20 cellular contexts compared by ENCODE assay signal in genomic region chr14:93106541-93107156, GRCh38. TPM values are rescaled to one million over a fixed set of nuclear protein-coding genes. Genes with fewer than 3 reads are reported as not detected.
A peak's percentile ranks its signal among the peaks of the same experiment; 100 is the strongest.
DNase-seq lines count a peak whose midpoint lies in the region; ATAC-seq, FAIRE-seq and TF ChIP-seq lines count a peak whose summit lies in the region.
"Had no signal": no experiment of that assay in that cellular context is flagged by ENCODE, and none has a peak within 500 bp of the region (broad histone marks: within the 10 kb centered on the region; RNA-seq: fewer than 3 reads in every experiment).

No MANE protein-coding gene starts in this region.

- TF ChIP-seq POLR2A in Peyer's patch (IDR thresholded peaks at IDR 0.05) (no peak), HepG2 (IDR thresholded peaks at IDR 0.05; ENCODE audit: insufficient read depth in 1 of 2, low read depth in 2 of 2, low read length in 2 of 2) (no peak)

- WGBS in HepG2 (ENCODE audit: low lambda C conversion rate): 52% methylated on average over 5 of the region's 6 CpGs

- POLR2A ChIA-PET in activated naive CD8-positive, alpha-beta T cell treated with anti-CD3 and anti-CD28 coated beads, Interleukin-2, amount 10 ng/mL, durations not matched to agents 7 days and 5 days (lab: Charles Lee): interaction anchor here (0.8 kb wide), 1 partner anchor 12 kb away, joined by 3 read pairs; no protein-coding TSS in a partner anchor
- POLR2A ChIA-PET in HepG2 (lab: Yijun Ruan, JAX): no interaction called here

- H3K4me3 Mint-ChIP-seq in activated naive CD8-positive, alpha-beta T cell treated with anti-CD3 and anti-CD28 coated beads, Interleukin-2, amount 10 ng/mL, durations not matched to agents 7 days and 5 days: no peak overlapping the region
- no peak overlapping the region for H3K4me3 Mint-ChIP-seq in activated naive CD8-positive, alpha-beta T cell treated with anti-CD3 and anti-CD28 coated beads, Interleukin-2, amount 50 U/mL, for 24 hours
- H3K4me3 Mint-ChIP-seq: HFFc6, neural progenitor cell had no signal

- no peak for ATAC-seq in activated naive CD8-positive, alpha-beta T cell treated with anti-CD3 and anti-CD28 coated beads, Interleukin-2, amount 10 ng/mL, durations not matched to agents 7 days and 5 days (ENCODE audit: low read depth)
- ATAC-seq in activated naive CD8-positive, alpha-beta T cell treated with anti-CD3 and anti-CD28 coated beads, Interleukin-2, amount 50 U/mL, for 24 hours: no peak
- ATAC-seq in HepG2 (peak; percentile 69), GM21737 (IDR thresholded peaks at IDR 0.05; ENCODE audit: unreplicated experiment) (no peak), GM21529 (IDR thresholded peaks at IDR 0.05; ENCODE audit: unreplicated experiment) (no peak)
- ATAC-seq: sciatic nerve had no signal

- H3K9ac ChIP-seq in HepG2 (ENCODE audit: insufficient read depth, low read depth, low read length): no peak overlapping the region
- H3K9ac ChIP-seq: neural progenitor cell had no signal

- no TSS peak for BruUV-seq in HepG2 (replicated peaks; lab: Mats Ljungman, UMichigan)

- TF ChIP-seq CTCF in Peyer's patch (IDR thresholded peaks at IDR 0.05) (no peak), HepG2 (CRISPR knock-in tag; IDR thresholded peaks at IDR 0.05) (no peak)

- H3K36me3 Mint-ChIP-seq in activated naive CD8-positive, alpha-beta T cell treated with anti-CD3 and anti-CD28 coated beads, Interleukin-2, amount 10 ng/mL, durations not matched to agents 7 days and 5 days: peaks cover 4% of the 10 kb centered on the region
- H3K36me3 Mint-ChIP-seq in activated naive CD8-positive, alpha-beta T cell treated with anti-CD3 and anti-CD28 coated beads, Interleukin-2, amount 50 U/mL, for 24 hours (ENCODE audit: low read depth): no peaks in the 10 kb centered on the region
- H3K36me3 Mint-ChIP-seq: neural progenitor cell had no signal

- intact Hi-C loops in HepG2 (cut with micrococcal nuclease; ENCODE audit: unreplicated experiment): loop anchor here (5.0 kb wide), 1 partner anchor 801 kb away; no protein-coding TSS in a partner anchor

- FAIRE-seq in HepG2 (lab: Jason Lieb, UNC): no peak
- FAIRE-seq: colon had no signal

- H3K27me3 Mint-ChIP-seq in activated naive CD8-positive, alpha-beta T cell treated with anti-CD3 and anti-CD28 coated beads, Interleukin-2, amount 10 ng/mL, durations not matched to agents 7 days and 5 days: no peaks in the 10 kb centered on the region
- no peaks in the 10 kb centered on the region for H3K27me3 Mint-ChIP-seq in activated naive CD8-positive, alpha-beta T cell treated with anti-CD3 and anti-CD28 coated beads, Interleukin-2, amount 50 U/mL, for 24 hours
- H3K27me3 Mint-ChIP-seq: progenitor cell of endocrine pancreas had no signal

- peaks cover 38% of the 10 kb centered on the region for H3K4me1 Mint-ChIP-seq in activated naive CD8-positive, alpha-beta T cell treated with anti-CD3 and anti-CD28 coated beads, Interleukin-2, amount 10 ng/mL, durations not matched to agents 7 days and 5 days
- H3K4me1 Mint-ChIP-seq in activated naive CD8-positive, alpha-beta T cell treated with anti-CD3 and anti-CD28 coated beads, Interleukin-2, amount 50 U/mL, for 24 hours: peaks cover 58% of the 10 kb centered on the region

- H3K9me3 ChIP-seq in Peyer's patch: no peaks in the 10 kb centered on the region
- no peaks in the 10 kb centered on the region for H3K9me3 ChIP-seq in HepG2 (ENCODE audit: low read length)

- in situ Hi-C loops in HepG2 (cut with HindIII; ENCODE audit: extremely low pct_ligation_motif_present, low pct_unique_long_range_greater_than_20kb): no loop called here

- DNase-seq in activated naive CD8-positive, alpha-beta T cell treated with anti-CD3 and anti-CD28 coated beads, Interleukin-2, amount 10 ng/mL, durations not matched to agents 7 days and 5 days: no peak
- no peak for DNase-seq in activated naive CD8-positive, alpha-beta T cell treated with anti-CD3 and anti-CD28 coated beads, Interleukin-2, amount 50 U/mL, for 24 hours
- no peak for DNase-seq in Peyer's patch
- DNase-seq in HepG2 (ENCODE audit: low spot score): no peak
- DNase-seq in NK-92 treated with Interleukin-12 subunit alpha and Interleukin-12 subunit beta, amount 100 ng/mL, for 24 hours (lab: John Stamatoyannopoulos, UW): no peak
- no peak for DNase-seq in dedifferentiated amniotic fluid mesenchymal stem cell (ENCODE audit: extremely low spot score)
- DNase-seq: activated naive CD4-positive, alpha-beta T cell treated with Interleukin-2 at 50 U/mL for 16 hours; C1 segment of cervical spinal cord; effector memory CD4-positive, alpha-beta T cell; erythroblast; HFFc6; SIG-M5; stimulated activated naive CD4-positive, alpha-beta T cell treated with Interleukin-2 at 50 U/mL for 16 hours; SW 1271 had no signal

- H3K4me3 ChIP-seq in Peyer's patch (no peak overlapping the region), HepG2 (replicated peaks in 1 of 3; ENCODE audit: insufficient read depth in 1 of 3, low read depth in 2 of 3, low read length in 3 of 3) (no peak overlapping the region)
- H3K4me3 ChIP-seq: neural progenitor cell had no signal

- CTCF ChIA-PET in HepG2 (lab: Yijun Ruan, JAX; ENCODE audit: low intra/inter-chr PET ratio, low total read pairs): no interaction called here

- H3K9me3 Mint-ChIP-seq in activated naive CD8-positive, alpha-beta T cell treated with anti-CD3 and anti-CD28 coated beads, Interleukin-2, amount 10 ng/mL, durations not matched to agents 7 days and 5 days: no peaks in the 10 kb centered on the region
- H3K9me3 Mint-ChIP-seq in activated naive CD8-positive, alpha-beta T cell treated with anti-CD3 and anti-CD28 coated beads, Interleukin-2, amount 50 U/mL, for 24 hours: no peaks in the 10 kb centered on the region
- H3K9me3 Mint-ChIP-seq: HFFc6, neural progenitor cell had no signal

- H3K36me3 ChIP-seq in Peyer's patch: no peaks in the 10 kb centered on the region
- H3K36me3 ChIP-seq in HepG2 (replicated peaks in 1 of 2; ENCODE audit: control insufficient read depth in 1 of 2, insufficient read depth in 2 of 2, low read length in 2 of 2): no peaks in the 10 kb centered on the region
- H3K36me3 ChIP-seq: neural progenitor cell had no signal

- H3K4me1 ChIP-seq in Peyer's patch (peaks cover 11 to 64% (median 16%) of the 10 kb centered on the region in 4 donors), HepG2 (ENCODE audit: insufficient read depth, low read length) (peaks cover 55% of the 10 kb centered on the region)

- H3K27ac ChIP-seq in Peyer's patch: peak overlapping the region in 3 of 4 donors; percentile 2 to 88 (median 79)
- H3K27ac ChIP-seq in HepG2 (ENCODE audit: extremely low read length, insufficient read depth, low read length): no peak overlapping the region
- H3K27ac ChIP-seq: neural progenitor cell had no signal

- H3K27ac Mint-ChIP-seq in activated naive CD8-positive, alpha-beta T cell treated with anti-CD3 and anti-CD28 coated beads, Interleukin-2, amount 10 ng/mL, durations not matched to agents 7 days and 5 days: peak overlapping the region; percentile 21
- no peak overlapping the region for H3K27ac Mint-ChIP-seq in activated naive CD8-positive, alpha-beta T cell treated with anti-CD3 and anti-CD28 coated beads, Interleukin-2, amount 50 U/mL, for 24 hours
- H3K27ac Mint-ChIP-seq: HFFc6, neural progenitor cell, progenitor cell of endocrine pancreas had no signal

- H2AFZ ChIP-seq in HepG2 (ENCODE audit: low read length): no peak overlapping the region
- H2AFZ ChIP-seq: neural progenitor cell had no signal

- TF ChIP-seq RAD21 in HepG2 (CRISPR knock-in tag; IDR thresholded peaks at IDR 0.05): no peak

- peaks cover 19% of the 10 kb centered on the region for H3K79me2 ChIP-seq in HepG2 (ENCODE audit: insufficient read depth, low read length)

- H3K4me2 ChIP-seq in HepG2 (ENCODE audit: low read depth, low read length): no peak overlapping the region
- H3K4me2 ChIP-seq: neural progenitor cell had no signal

- peaks cover 12% of the 10 kb centered on the region; the same call in 1 of the 2 replicates for H4K20me1 ChIP-seq in HepG2 (ENCODE audit: insufficient read depth, low read length)

- TF ChIP-seq EP300 in HepG2 (IDR thresholded peaks at IDR 0.05; ENCODE audit: low read depth in 2 of 2, low read length in 2 of 2): no peak
- TF ChIP-seq EP300 in HepG2 (CRISPR knock-in tag; IDR thresholded peaks at IDR 0.05; ENCODE audit: borderline replicate concordance): no peak

- H3K27me3 ChIP-seq in Peyer's patch (no peaks in the 10 kb centered on the region), HepG2 (ENCODE audit: control insufficient read depth in 1 of 2, insufficient read depth in 2 of 2, low read length in 2 of 2) (no peaks in the 10 kb centered on the region)
- H3K27me3 ChIP-seq: neural progenitor cell had no signal

TF ChIP-seq in HepG2, 621 proteins besides CTCF, POLR2A, EP300 and RAD21 (continues in another document):
- TF ChIP-seq ONECUT2 (CRISPR knock-in tag; IDR thresholded peaks at IDR 0.05) (peak; percentile 86), ZNF12 (CRISPR knock-in tag; IDR thresholded peaks at IDR 0.05) (no peak)

RNA-seq across cellular contexts. Expression of gene ITPK1, which starts 9.1 kb away (rescaled TPM):
- total RNA-seq in activated naive CD8-positive, alpha-beta T cell treated with anti-CD3 and anti-CD28 coated beads, Interleukin-2, amount 10 ng/mL, durations not matched to agents 7 days and 5 days: 10 to 100 TPM; 89.5 to 94.1 TPM
- total RNA-seq in Peyer's patch (100 to 1,000 TPM; 132 to 172 (median 157) TPM), HepG2 (2016; rRNA removed; fragmentation: Illumina TruSeq; extraction: Trizol) (20.5 and 28.1 TPM in 2 replicates)
- 8.4 and 11.5 TPM in 2 replicates for total RNA-seq in HepG2 (2016; cell fraction: cytosol; rRNA removed; fragmentation: Illumina TruSeq; extraction: Trizol; ENCODE audit: low read depth)
- total RNA-seq in HepG2 (2016; cell fraction: insoluble cytoplasmic fraction; rRNA removed; fragmentation: Illumina TruSeq; extraction: Trizol): 15.9 and 20.1 TPM in 2 replicates
- 31.0 and 31.9 TPM in 2 replicates for total RNA-seq in HepG2 (2016; cell fraction: membrane; rRNA removed; fragmentation: Illumina TruSeq; extraction: Trizol)
- 11.8 and 15.8 TPM in 2 replicates for total RNA-seq in HepG2 (2016; cell fraction: nucleus; rRNA removed; fragmentation: Illumina TruSeq; extraction: Trizol)
- polyA plus RNA-seq in HepG2 (2011; rRNA removed): 47.5 and 64.2 TPM in 2 replicates
- polyA plus RNA-seq in HepG2 (2011; cell fraction: cytosol; rRNA removed): 30.0 and 37.2 TPM in 2 replicates
- 30.6 and 37.4 TPM in 2 replicates for polyA plus RNA-seq in HepG2 (2011; cell fraction: nucleus; rRNA removed)
- 17.7 and 18.1 TPM in 2 replicates for polyA plus RNA-seq in HepG2 (2012)
- 21.3 and 21.6 TPM in 2 replicates for polyA plus RNA-seq in HepG2 (2016; cell fraction: cytosol; fragmentation: Illumina TruSeq; extraction: Trizol; ENCODE audit: low read depth)
- polyA plus RNA-seq in HepG2 (2016; cell fraction: insoluble cytoplasmic fraction; fragmentation: Illumina TruSeq; extraction: Trizol; ENCODE audit: low read depth): 28.1 and 40.5 TPM in 2 replicates
- 43.7 and 50.0 TPM in 2 replicates for polyA plus RNA-seq in HepG2 (2016; cell fraction: membrane; fragmentation: Illumina TruSeq; extraction: Trizol; ENCODE audit: low read depth)
- 24.0 and 25.1 TPM in 2 replicates for polyA plus RNA-seq in HepG2 (2016; cell fraction: nucleus; fragmentation: Illumina TruSeq; extraction: Trizol; ENCODE audit: insufficient read depth, low read depth)
- polyA minus RNA-seq in HepG2 (2011; rRNA and poly(A)+ RNA removed; ENCODE audit: low replicate concordance): 147 and 407 TPM in 2 replicates
- polyA minus RNA-seq in HepG2 (2011; cell fraction: cytosol; rRNA and poly(A)+ RNA removed): 32.5 and 39.1 TPM in 2 replicates
- polyA minus RNA-seq in HepG2 (2011; cell fraction: nucleus; rRNA and poly(A)+ RNA removed): 12.5 and 17.4 TPM in 2 replicates
